8 cellular contexts compared by ENCODE assay signal in genomic region chr1:15975805-15976680, GRCh38. TPM values are rescaled to one million over a fixed set of nuclear protein-coding genes. Genes with fewer than 3 reads are reported as not detected.
DNase-seq lines count a peak whose midpoint lies in the region; ATAC-seq, FAIRE-seq and TF ChIP-seq lines count a peak whose summit lies in the region.

ZBTB17 (minus strand) TSS chr1:15976101; CDS start chr1:15948495, 27,606 bp downstream.

- H2AFZ ChIP-seq in astrocyte (ENCODE audit: low read depth, low read length) = peak within 1 kb of the TSS; percentile 83

- H3K27me3 Mint-ChIP-seq in astrocyte (ENCODE audit: low read depth, unreplicated experiment) = peaks cover 2% of the 10 kb centered on the region

- H3K36me3 Mint-ChIP-seq in astrocyte (ENCODE audit: low read depth, unreplicated experiment) = peaks cover 5% of the 10 kb centered on the region

- H3K4me3 ChIP-seq in astrocyte (ENCODE audit: insufficient read depth, low read depth, low read length) = peak within 1 kb of the TSS; percentile 70
- peak within 1 kb of the TSS; percentile 76 for H3K4me3 ChIP-seq in rectal smooth muscle tissue (ENCODE audit: low read length)
- peak within 1 kb of the TSS; percentile 81 to 89 for H3K4me3 ChIP-seq in vagina

- H3K79me2 ChIP-seq in astrocyte (ENCODE audit: insufficient read depth, low read length) = peaks cover 45% of the 10 kb centered on the region

- intact Hi-C loops in vagina (cut with DNase I) = no loop called here

- H3K4me3 Mint-ChIP-seq in astrocyte (ENCODE audit: unreplicated experiment) = peak within 1 kb of the TSS; percentile 94

- peak within 1 kb of the TSS; percentile 89 for H3K4me2 ChIP-seq in astrocyte (ENCODE audit: low read length)

- H3K36me3 ChIP-seq in astrocyte (ENCODE audit: insufficient read depth, low read length) = peaks cover 10% of the 10 kb centered on the region
- peaks cover 7% of the 10 kb centered on the region for H3K36me3 ChIP-seq in rectal smooth muscle tissue (ENCODE audit: control insufficient read depth, insufficient read depth, low read length)
- peaks cover 0 to 6% of the 10 kb centered on the region in 2 donors for H3K36me3 ChIP-seq in vagina

- ATAC-seq in GM18505 (IDR thresholded peaks at IDR 0.05; ENCODE audit: unreplicated experiment) = peak; percentile 68
- peak; percentile 76 for ATAC-seq in HG02981 (IDR thresholded peaks at IDR 0.05; ENCODE audit: unreplicated experiment)

- no peak for TF ChIP-seq CTCF in astrocyte (IDR thresholded peaks at IDR 0.05; ENCODE audit: insufficient read depth, low read depth, low read length)
- peak; percentile 3 to 34 (median 22) for TF ChIP-seq CTCF in vagina (IDR thresholded peaks at IDR 0.05)

- peak within 1 kb of the TSS; percentile 58 for H3K27ac Mint-ChIP-seq in astrocyte (ENCODE audit: unreplicated experiment)

- H3K27ac ChIP-seq in astrocyte (ENCODE audit: low read depth, low read length) = peak within 1 kb of the TSS; percentile 88
- peak within 1 kb of the TSS; percentile 79 for H3K27ac ChIP-seq in rectal smooth muscle tissue (ENCODE audit: low read depth, low read length)
- peak within 1 kb of the TSS; percentile 86 for H3K27ac ChIP-seq in vagina

- TF ChIP-seq POLR2A in GM18505 (IDR thresholded peaks at IDR 0.05; ENCODE audit: borderline replicate concordance, extremely low read depth, insufficient read depth, insufficient read length) = peak; percentile 76
- peak in 1 of 2 donors; percentile 70 for TF ChIP-seq POLR2A in vagina (IDR thresholded peaks at IDR 0.05)

- H4K20me1 ChIP-seq in astrocyte (ENCODE audit: insufficient read depth, low read length) = peaks cover 36% of the 10 kb centered on the region

- H3K27me3 ChIP-seq in astrocyte (ENCODE audit: insufficient read depth, low read length) = no peaks in the 10 kb centered on the region
- no peaks in the 10 kb centered on the region for H3K27me3 ChIP-seq in rectal smooth muscle tissue (ENCODE audit: control insufficient read depth, insufficient read depth, low read length)
- no peaks in the 10 kb centered on the region for H3K27me3 ChIP-seq in vagina

- H3K9me3 ChIP-seq in astrocyte (ENCODE audit: insufficient read depth, low read depth, low read length) = no peaks in the 10 kb centered on the region
- H3K9me3 ChIP-seq in vagina = no peaks in the 10 kb centered on the region

- DNase-seq in NCI-H2029 treated with DMSO at 0.1 percent for 48 hours (lab: John Stamatoyannopoulos, UW) (peak; percentile 77), T-helper 22 cell (ENCODE audit: low read depth) (peak; percentile 90), astrocyte (ENCODE audit: low read depth) (peak; percentile 71), hepatic stellate cell (ENCODE audit: low spot score) (peak; percentile 98), vagina (ENCODE audit: extremely low spot score in 2 of 2) (no peak)

- peak within 1 kb of the TSS; percentile 87 for H3K9ac ChIP-seq in astrocyte (ENCODE audit: low read length)
- H3K9ac ChIP-seq in rectal smooth muscle tissue (ENCODE audit: low read length) = no peak within 1 kb of the TSS

- no peaks in the 10 kb centered on the region for H3K9me3 Mint-ChIP-seq in astrocyte (ENCODE audit: unreplicated experiment)

- no peaks in the 10 kb centered on the region for H3K4me1 Mint-ChIP-seq in astrocyte (ENCODE audit: low read depth, unreplicated experiment)

- H3K4me1 ChIP-seq in astrocyte (ENCODE audit: insufficient read depth, low read length) (peaks cover 4% of the 10 kb centered on the region), rectal smooth muscle tissue (ENCODE audit: control insufficient read depth, insufficient read depth, low read length) (peaks cover 7% of the 10 kb centered on the region), vagina (peaks cover 29% of the 10 kb centered on the region)

- no peak for FAIRE-seq in astrocyte (lab: Jason Lieb, UNC)

RNA-seq across cellular contexts. Expression of gene ZBTB17, which starts in this region (rescaled TPM):
- 28.1 and 28.8 TPM in 2 replicates for total RNA-seq in astrocyte
- 38.5 TPM for total RNA-seq in vagina

Comparison
In these comparisons a context has a peak if more than half of its experiments do, and no peak if none do; other contexts are left out.
1. DNase-seq: peak in NCI-H2029 treated with DMSO at 0.1 percent for 48 hours (single experiment), T-helper 22 cell (single experiment), astrocyte (single experiment) and hepatic stellate cell (single experiment); none in vagina (0 of 2).
2. Peak in every context shown above with its lines, with median percentiles within 50 percentile points of each other: H3K27ac ChIP-seq and H3K4me3 ChIP-seq.